ENCODE assay signal across 1 cellular context in genomic region chr14:61476105-61476736, GRCh38.
TF ChIP-seq lines count a peak whose summit lies in the region.

No MANE protein-coding gene starts in this region.

TF ChIP-seq in WTC11, 78 proteins besides CTCF, POLR2A, EP300 and RAD21 (continued from another document):
- no peak for TF ChIP-seq E2F1 (CRISPR knock-in tag; IDR thresholded peaks at IDR 0.05)
- TF ChIP-seq FOXJ3 (CRISPR knock-in tag; IDR thresholded peaks at IDR 0.05; ENCODE audit: borderline replicate concordance) = no peak
- TF ChIP-seq ZMAT4 (CRISPR knock-in tag; IDR thresholded peaks at IDR 0.05) = no peak
- TF ChIP-seq USF2 (CRISPR knock-in tag; IDR thresholded peaks at IDR 0.05) = no peak
- TF ChIP-seq ATF2 (CRISPR knock-in tag; IDR thresholded peaks at IDR 0.05; ENCODE audit: borderline replicate concordance, low read depth) = no peak
- TF ChIP-seq ZNF138 (CRISPR knock-in tag; conservative IDR thresholded peaks at IDR 0.05) = no peak
- no peak for TF ChIP-seq E2F5 (CRISPR knock-in tag; IDR thresholded peaks at IDR 0.05)
- no peak for TF ChIP-seq OVOL2 (CRISPR knock-in tag; IDR thresholded peaks at IDR 0.05; ENCODE audit: borderline replicate concordance)
- no peak for TF ChIP-seq SMAD3 (CRISPR knock-in tag; IDR thresholded peaks at IDR 0.05; ENCODE audit: borderline replicate concordance)
- no peak for TF ChIP-seq ZNF396 (CRISPR knock-in tag; IDR thresholded peaks at IDR 0.05; ENCODE audit: borderline replicate concordance)
- TF ChIP-seq ZNF232 (CRISPR knock-in tag; IDR thresholded peaks at IDR 0.05) = no peak
- no peak for TF ChIP-seq ESRRA (CRISPR knock-in tag; IDR thresholded peaks at IDR 0.05; ENCODE audit: borderline replicate concordance)
- TF ChIP-seq ZSCAN18 (CRISPR knock-in tag; IDR thresholded peaks at IDR 0.05) = no peak
- TF ChIP-seq NR3C1 (CRISPR knock-in tag; conservative IDR thresholded peaks at IDR 0.05; ENCODE audit: low read depth) = no peak
- no peak for TF ChIP-seq ARID4B (CRISPR knock-in tag; IDR thresholded peaks at IDR 0.05; ENCODE audit: borderline replicate concordance)
